29 cellular contexts compared by ENCODE assay signal in the genomic region with DNA sequence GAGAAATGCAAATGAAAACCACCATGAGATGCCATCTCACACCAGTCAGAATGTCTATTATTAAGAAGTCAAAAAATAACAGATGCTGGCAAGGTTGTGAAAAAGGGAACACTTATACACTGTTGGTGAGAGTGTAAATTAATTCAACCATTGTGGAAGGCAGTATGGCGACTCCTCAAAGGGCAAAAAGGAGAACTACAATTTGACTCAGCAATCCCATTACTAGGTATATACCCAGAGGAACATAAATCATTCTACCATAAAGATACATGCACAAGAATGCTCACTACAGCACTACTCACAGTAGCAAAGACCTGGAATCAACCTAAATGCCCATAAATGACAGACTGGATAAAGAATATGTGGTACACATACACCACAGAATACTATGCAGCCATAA.
"Had no signal": no experiment of that assay in that cellular context is flagged by ENCODE, and none has a peak within 500 bp of the region (broad histone marks: within the 10 kb centered on the region; RNA-seq: fewer than 3 reads in every experiment).

No MANE protein-coding gene starts in this region.

- DNase-seq: colonic mucosa; cortex of kidney; dermis blood vessel endothelial cell; dorsolateral prefrontal cortex; effector CD4-positive, alpha-beta T cell; effector CD8-positive, alpha-beta T cell; effector memory CD4-positive, alpha-beta T cell; effector memory CD8-positive, alpha-beta T cell; endodermal cell; erythroblast; esophagus squamous epithelium; foreskin fibroblast; foreskin keratinocyte; foreskin melanocyte; gastrocnemius medialis; glutamatergic neuron; head of caudate nucleus; heart left ventricle; heart right ventricle had no signal

- FAIRE-seq: colon, endometrium, endothelial cell of umbilical vein, frontal cortex had no signal

- H3K4me3 ChIP-seq: colonic mucosa, coronary artery, dorsolateral prefrontal cortex, esophagus muscularis mucosa, esophagus squamous epithelium, gastrocnemius medialis, gastroesophageal sphincter, heart left ventricle, heart right ventricle had no signal

- H3K27ac ChIP-seq: colonic mucosa, coronary artery, dorsolateral prefrontal cortex, epithelial cell of prostate, esophagus muscularis mucosa, esophagus squamous epithelium, foreskin keratinocyte, gastrocnemius medialis, gastroesophageal sphincter, heart left ventricle, heart right ventricle had no signal

- H3K4me1 ChIP-seq: colonic mucosa, esophagus muscularis mucosa, esophagus squamous epithelium, foreskin keratinocyte, gastrocnemius medialis, gastroesophageal sphincter, heart left ventricle had no signal

- H3K36me3 ChIP-seq: colonic mucosa, esophagus muscularis mucosa, esophagus squamous epithelium, gastrocnemius medialis, gastroesophageal sphincter, heart left ventricle, heart right ventricle had no signal

- H3K27me3 Mint-ChIP-seq: dendritic cell treated with granulocyte-macrophage colony-stimulating factor and Interleukin-4, amounts not matched to agents 40 ng/mL and 50 ng/mL, for 4 days; effector memory CD8-positive, alpha-beta T cell had no signal

- H3K9me3 ChIP-seq: colonic mucosa, esophagus muscularis mucosa, esophagus squamous epithelium, gastrocnemius medialis, gastroesophageal sphincter, heart left ventricle had no signal

- H3K4me3 Mint-ChIP-seq: dendritic cell treated with granulocyte-macrophage colony-stimulating factor and Interleukin-4, amounts not matched to agents 40 ng/mL and 50 ng/mL, for 4 days; effector memory CD8-positive, alpha-beta T cell; endodermal cell had no signal

- H3K27me3 ChIP-seq: colonic mucosa, dorsolateral prefrontal cortex, esophagus muscularis mucosa, esophagus squamous epithelium, foreskin keratinocyte, gastrocnemius medialis, gastroesophageal sphincter, heart left ventricle, heart right ventricle had no signal

- ATAC-seq: effector memory CD8-positive, alpha-beta T cell; esophagus mucosa; foreskin keratinocyte; gastrocnemius medialis; gastroesophageal sphincter; heart left ventricle; heart right ventricle had no signal

- H3K27ac Mint-ChIP-seq: dendritic cell treated with granulocyte-macrophage colony-stimulating factor and Interleukin-4, amounts not matched to agents 40 ng/mL and 50 ng/mL, for 4 days; effector memory CD8-positive, alpha-beta T cell; endodermal cell had no signal

- H3K9me3 Mint-ChIP-seq: dendritic cell treated with granulocyte-macrophage colony-stimulating factor and Interleukin-4, amounts not matched to agents 40 ng/mL and 50 ng/mL, for 4 days; effector memory CD8-positive, alpha-beta T cell; endodermal cell had no signal
